18 cellular contexts compared by ENCODE assay signal in genomic region chr18:24065942-24066341, GRCh38.
"Had no signal": no experiment of that assay in that cellular context is flagged by ENCODE, and none has a peak within 500 bp of the region (broad histone marks: within the 10 kb centered on the region; RNA-seq: fewer than 3 reads in every experiment).

No MANE protein-coding gene starts in this region.

- H3K27me3 ChIP-seq: gastroesophageal sphincter, neural progenitor cell, ovary, right lobe of liver, stomach had no signal

- H3K4me1 Mint-ChIP-seq: neural progenitor cell had no signal

- H3K9me3 ChIP-seq: gastroesophageal sphincter, ovary, right lobe of liver, stomach had no signal

- H3K36me3 ChIP-seq: neural progenitor cell, ovary, right lobe of liver had no signal

- H2AFZ ChIP-seq: neural progenitor cell had no signal

- H3K9ac ChIP-seq: neural progenitor cell had no signal

- H3K9me3 Mint-ChIP-seq: activated CD4-positive, alpha-beta memory T cell treated with anti-CD3 and anti-CD28 coated beads, Interleukin-2, amount 10 ng/mL, durations not matched to agents 7 days and 5 days; dendritic cell treated with granulocyte-macrophage colony-stimulating factor and Interleukin-4, amounts not matched to agents 40 ng/mL and 50 ng/mL, for 4 days; naive B cell; neural progenitor cell; T-helper 1 cell treated with Interleukin-12 subunit alpha and Interleukin-12 subunit beta and Interleukin-4 antibody, amounts not matched to agents 30 μg/mL and 1 μg/mL, for 36 hours; WTC11 had no signal

- H3K27me3 Mint-ChIP-seq: activated CD4-positive, alpha-beta memory T cell treated with anti-CD3 and anti-CD28 coated beads, Interleukin-2, amount 10 ng/mL, durations not matched to agents 7 days and 5 days; dendritic cell treated with granulocyte-macrophage colony-stimulating factor and Interleukin-4, amounts not matched to agents 40 ng/mL and 50 ng/mL, for 4 days; naive B cell had no signal

- H3K4me2 ChIP-seq: neural progenitor cell had no signal

- H3K27ac Mint-ChIP-seq: activated CD4-positive, alpha-beta memory T cell treated with anti-CD3 and anti-CD28 coated beads, Interleukin-2, amount 10 ng/mL, durations not matched to agents 7 days and 5 days; dendritic cell treated with granulocyte-macrophage colony-stimulating factor and Interleukin-4, amounts not matched to agents 40 ng/mL and 50 ng/mL, for 4 days; naive B cell; neural progenitor cell; T-helper 1 cell treated with Interleukin-12 subunit alpha and Interleukin-12 subunit beta and Interleukin-4 antibody, amounts not matched to agents 30 μg/mL and 1 μg/mL, for 36 hours; WTC11 had no signal

- H3K4me1 ChIP-seq: gastroesophageal sphincter, neural progenitor cell had no signal

- H3K27ac ChIP-seq: gastroesophageal sphincter, neural progenitor cell, ovary, stomach had no signal

- DNase-seq: activated CD4-positive, alpha-beta memory T cell treated with anti-CD3 and anti-CD28 coated beads, Interleukin-2, amount 10 ng/mL, durations not matched to agents 7 days and 5 days; activated CD4-positive, alpha-beta T cell treated with anti-CD3 and anti-CD28 coated beads for 4 hours; activated CD8-positive, alpha-beta memory T cell treated with anti-CD3 and anti-CD28 coated beads, Interleukin-2, amount 50 U/mL, for 4 hours; activated naive CD4-positive, alpha-beta T cell treated with Interleukin-2 at 50 U/mL for 16 hours; anterior cingulate cortex; effector memory CD4-positive, alpha-beta T cell; islet precursor cell; naive B cell; ovary; right lobe of liver; stomach had no signal

- ATAC-seq: gastroesophageal sphincter, left lobe of liver, right lobe of liver, WTC11 had no signal

- FAIRE-seq: TTC549 had no signal

- H3K4me3 ChIP-seq: gastroesophageal sphincter, neural progenitor cell, ovary, right lobe of liver, stomach had no signal

- H3K4me3 Mint-ChIP-seq: activated CD4-positive, alpha-beta memory T cell treated with anti-CD3 and anti-CD28 coated beads, Interleukin-2, amount 10 ng/mL, durations not matched to agents 7 days and 5 days; dendritic cell treated with granulocyte-macrophage colony-stimulating factor and Interleukin-4, amounts not matched to agents 40 ng/mL and 50 ng/mL, for 4 days; naive B cell; neural progenitor cell; T-helper 1 cell treated with Interleukin-12 subunit alpha and Interleukin-12 subunit beta and Interleukin-4 antibody, amounts not matched to agents 30 μg/mL and 1 μg/mL, for 36 hours; WTC11 had no signal
